In genomic region chr2:190157613-190158528, GRCh38 we compare ENCODE assay signal across 8 cellular contexts.
A peak's percentile ranks its signal among the peaks of the same experiment; 100 is the strongest.
DNase-seq lines count a peak whose midpoint lies in the region; ATAC-seq and TF ChIP-seq lines count a peak whose summit lies in the region.
"Not testable (repeated sequence)": the region's sequence is repeated elsewhere in the genome, so short reads cannot be mapped to it uniquely, and the experiment has no call there.

No MANE protein-coding gene starts in this region.

- not testable (repeated sequence) for H3K79me2 ChIP-seq in Karpas-422 (ENCODE audit: low read length)

- H2BK5ac ChIP-seq in neuronal stem cell (ENCODE audit: low read length) = not testable (repeated sequence)

- H4K8ac ChIP-seq in neuronal stem cell (ENCODE audit: low read depth, low read length) = not testable (repeated sequence)

- not testable (repeated sequence) for H3K27me3 ChIP-seq in Karpas-422 (ENCODE audit: low read length); neuronal stem cell (ENCODE audit: control insufficient read depth in 3 of 3, insufficient read depth in 3 of 3, low read depth in 1 of 3, low read length in 3 of 3)

- H3K27ac ChIP-seq in Karpas-422 (ENCODE audit: low read length) = peak overlapping the region; percentile 69
- not testable (repeated sequence) for H3K27ac ChIP-seq in neuronal stem cell (replicated peaks; ENCODE audit: low read length)

- H3K9me2 ChIP-seq in Karpas-422 (replicated peaks; ENCODE audit: insufficient read depth, low read length) = not testable (repeated sequence)

- no CpG with 5 or more reads among the region's 10 CpGs for WGBS in neuronal stem cell (ENCODE audit: extremely low coverage in 2 of 2, insufficient read length in 2 of 2, insufficient replicate concordance in 1 of 2), 2 donors

- not testable (repeated sequence) for H3K27me3 Mint-ChIP-seq in endothelial cell (ENCODE audit: unreplicated experiment)

- H3K4me3 Mint-ChIP-seq in endothelial cell (ENCODE audit: unreplicated experiment) = not testable (repeated sequence)

- H3K9me3 Mint-ChIP-seq in endothelial cell (ENCODE audit: unreplicated experiment) = not testable (repeated sequence)

- ATAC-seq in GM18868 (IDR thresholded peaks at IDR 0.05; ENCODE audit: unreplicated experiment) = peak; percentile 64
- ATAC-seq in GM19463 (IDR thresholded peaks at IDR 0.05; ENCODE audit: unreplicated experiment) = peak; percentile 43
- peak; percentile 43 for ATAC-seq in HG02678 (IDR thresholded peaks at IDR 0.05; ENCODE audit: unreplicated experiment)
- ATAC-seq in HG03354 (IDR thresholded peaks at IDR 0.05; ENCODE audit: poor library complexity, severe bottlenecking, unreplicated experiment) = peak; percentile 65

- not testable (repeated sequence) for H4K20me1 ChIP-seq in Karpas-422 (ENCODE audit: insufficient read depth, low read depth, low read length)

- H3K36me3 Mint-ChIP-seq in endothelial cell (ENCODE audit: low read depth, unreplicated experiment) = not testable (repeated sequence)

- peak; percentile 51 for DNase-seq in GM12864 (ENCODE audit: low read depth)
- DNase-seq in Karpas-422 = peak; percentile 66
- DNase-seq in endothelial cell (ENCODE audit: low spot score); neuronal stem cell (ENCODE audit: low spot score): not testable (repeated sequence)

- H2BK12ac ChIP-seq in neuronal stem cell (ENCODE audit: low read length) = not testable (repeated sequence)

- H3K9ac ChIP-seq in Karpas-422 (ENCODE audit: low read length) = peak overlapping the region; percentile 49
- not testable (repeated sequence) for H3K9ac ChIP-seq in neuronal stem cell (ENCODE audit: low read depth, low read length, poor library complexity)

- H3K36me3 ChIP-seq in Karpas-422 (ENCODE audit: insufficient read depth, low read length); neuronal stem cell (replicated peaks in 1 of 2; ENCODE audit: control insufficient read depth in 2 of 2, insufficient read depth in 2 of 2, low read length in 2 of 2): not testable (repeated sequence)

- not testable (repeated sequence) for H2AK5ac ChIP-seq in neuronal stem cell (ENCODE audit: low read depth, low read length)

- H3K27ac Mint-ChIP-seq in endothelial cell (ENCODE audit: unreplicated experiment) = peak overlapping the region; percentile 83

- H3K14ac ChIP-seq in neuronal stem cell (ENCODE audit: low read length) = not testable (repeated sequence)

- H2AFZ ChIP-seq in Karpas-422 (ENCODE audit: low read length) = peak overlapping the region; percentile 93
- H2AFZ ChIP-seq in neuronal stem cell (ENCODE audit: low read length) = peak overlapping the region; percentile 69

- not testable (repeated sequence) for H3K79me1 ChIP-seq in neuronal stem cell (ENCODE audit: low read depth, low read length)

- H3K4me1 Mint-ChIP-seq in endothelial cell (ENCODE audit: unreplicated experiment) = peaks cover 12% of the 10 kb centered on the region

- not testable (repeated sequence) for H2BK15ac ChIP-seq in neuronal stem cell (ENCODE audit: low read length)

- H3K4ac ChIP-seq in neuronal stem cell (ENCODE audit: low read length) = not testable (repeated sequence)

- H3K4me2 ChIP-seq in Karpas-422 (ENCODE audit: low read depth, low read length, poor library complexity, severe bottlenecking) = peak overlapping the region; percentile 48
- not testable (repeated sequence) for H3K4me2 ChIP-seq in neuronal stem cell (ENCODE audit: insufficient read depth, low read length, poor library complexity, severe bottlenecking)

- H3K4me3 ChIP-seq in GM12864 (ENCODE audit: low read depth, low read length); Karpas-422 (ENCODE audit: low read length); neuronal stem cell (ENCODE audit: low read length in 2 of 2): not testable (repeated sequence)

- H3K18ac ChIP-seq in neuronal stem cell (ENCODE audit: low read length) = not testable (repeated sequence)

- not testable (repeated sequence) for H3K23ac ChIP-seq in neuronal stem cell (ENCODE audit: low read depth, low read length, poor library complexity)

- H3K4me1 ChIP-seq in Karpas-422 (ENCODE audit: low read length) = peaks cover 22% of the 10 kb centered on the region
- not testable (repeated sequence) for H3K4me1 ChIP-seq in neuronal stem cell (ENCODE audit: control insufficient read depth in 2 of 2, insufficient read depth in 1 of 2, low read depth in 1 of 2, low read length in 2 of 2)

- not testable (repeated sequence) for H4K91ac ChIP-seq in neuronal stem cell (ENCODE audit: low read depth, low read length, poor library complexity)

- not testable (repeated sequence) for H3K9me3 ChIP-seq in Karpas-422 (ENCODE audit: low read length); neuronal stem cell (replicated peaks in 1 of 2; ENCODE audit: control insufficient read depth in 2 of 2, insufficient read depth in 1 of 2, low read depth in 1 of 2, low read length in 2 of 2)

- not testable (repeated sequence) for TF ChIP-seq CTCF in GM12864 (IDR thresholded peaks at IDR 0.05; ENCODE audit: low read depth, low read length, missing control alignments); endothelial cell (IDR thresholded peaks at IDR 0.05; ENCODE audit: unreplicated experiment)

- H2BK120ac ChIP-seq in neuronal stem cell (ENCODE audit: low read depth, low read length) = not testable (repeated sequence)
